In genomic region chr14:85532981-85533820, GRCh38 we compare ENCODE assay signal across 8 cellular contexts. TPM values are rescaled to one million over a fixed set of nuclear protein-coding genes. Genes with fewer than 3 reads are reported as not detected.
DNase-seq lines count a peak whose midpoint lies in the region; ATAC-seq and TF ChIP-seq lines count a peak whose summit lies in the region.

No MANE protein-coding gene starts in this region.

- CTCF ChIA-PET in A673 (lab: Charles Lee): no interaction called here

- BruUV-seq in A673 (replicated peaks; lab: Mats Ljungman, UMichigan): no TSS peak

- H3K4me3 ChIP-seq in A673 (ENCODE audit: low read depth, low read length, poor library complexity, severe bottlenecking): peak overlapping the region; percentile 77
- H3K4me3 ChIP-seq in right cardiac atrium (ENCODE audit: low read length): peak overlapping the region; percentile 53

- POLR2A ChIA-PET in A673 (lab: Charles Lee; ENCODE audit: low non-redundant PET): no interaction called here

- H3K27me3 ChIP-seq in A673 (replicated peaks; ENCODE audit: insufficient read depth, low read depth, low read length, poor library complexity): no peaks in the 10 kb centered on the region
- H3K27me3 ChIP-seq in right cardiac atrium (ENCODE audit: control insufficient read depth, insufficient read depth): no peaks in the 10 kb centered on the region

- peak overlapping the region; percentile 90 for H3K27ac ChIP-seq in A673 (ENCODE audit: low read depth, low read length, poor library complexity, severe bottlenecking)
- peak overlapping the region; percentile 80 for H3K27ac ChIP-seq in angular gyrus (ENCODE audit: low read depth, low read length)
- H3K27ac ChIP-seq in right cardiac atrium (ENCODE audit: low read length): no peak overlapping the region

- peak; percentile 96 for DNase-seq in A673 (ENCODE audit: low spot score)
- DNase-seq in HuH-7 (ENCODE audit: low spot score): peak; percentile 47
- DNase-seq in right cardiac atrium: peak; percentile 69 to 89 (median 79)
- peak in 9 of 10 donors; percentile 47 to 95 (median 72) for DNase-seq in posterior cingulate gyrus
- no peak for DNase-seq in GM13977 (ENCODE audit: low spot score)
- DNase-seq in activated naive CD4-positive, alpha-beta T cell (lab: John Stamatoyannopoulos, UW): no peak

- WGBS in right cardiac atrium: under 1% methylated on average over 85 of the region's 85 CpGs

- peaks cover 18% of the 10 kb centered on the region for H3K4me1 ChIP-seq in A673 (ENCODE audit: insufficient read depth, low read length, poor library complexity, severe bottlenecking)
- no peaks in the 10 kb centered on the region for H3K4me1 ChIP-seq in right cardiac atrium (ENCODE audit: control insufficient read depth, insufficient read depth, low read length)

- no peaks in the 10 kb centered on the region for H3K36me3 ChIP-seq in A673 (ENCODE audit: insufficient read depth, low read length, poor library complexity, severe bottlenecking)

- TF ChIP-seq CTCF in A673 (conservative IDR thresholded peaks at IDR 0.05; ENCODE audit: low read depth, low read length) (no peak), GM13977 (IDR thresholded peaks at IDR 0.05; ENCODE audit: extremely low read depth, insufficient read depth, missing control alignments) (no peak)

- H3K9me3 ChIP-seq in A673 (ENCODE audit: low read depth, low read length, poor library complexity, severe bottlenecking) (no peaks in the 10 kb centered on the region), right cardiac atrium (ENCODE audit: control insufficient read depth, low read length) (no peaks in the 10 kb centered on the region)

- ATAC-seq in right cardiac atrium (peak; percentile 70 to 78), HG03442 (IDR thresholded peaks at IDR 0.05; ENCODE audit: unreplicated experiment) (no peak)

- intact Hi-C loops in A673 (cut with micrococcal nuclease; ENCODE audit: unreplicated experiment) (loop anchor here (5.0 to 10.0 kb wide), 4 partner anchors 941 to 1531 kb away; no protein-coding TSS in a partner anchor), right cardiac atrium (cut with DNase I) (loop anchor here in 2 of 4 donors (10.0 kb wide), 3 partner anchors 118 to 1528 kb away; no protein-coding TSS in a partner anchor), posterior cingulate gyrus (cut with DNase I) (no loop called here)

- in situ Hi-C loops in GM13977 (cut with MboI; ENCODE audit: low pct_unique_long_range_greater_than_20kb, low sequenced_read_pairs, unreplicated experiment): no loop called here

RNA-seq across cellular contexts. Expression of gene FLRT2, which starts 3.3 kb away (rescaled TPM):
- total RNA-seq in A673 (2021) (107 and 128 TPM in 2 replicates), right cardiac atrium (10 to 100 TPM in 3 of 4 donors, 1 to 10 TPM in 1; 3.9 to 39.2 (median 15.9) TPM)
- 2.2 TPM for polyA plus RNA-seq in right cardiac atrium

Comparison
In these comparisons a context has a peak if more than half of its experiments do, and no peak if none do; other contexts are left out.
1. DNase-seq: peak in A673 (single experiment), HuH-7 (single experiment), right cardiac atrium (3 of 3) and posterior cingulate gyrus (9 of 10); none in GM13977 (single experiment) and activated naive CD4-positive, alpha-beta T cell (0 of 4).